11 cellular contexts compared by ENCODE assay signal in the genomic region with DNA sequence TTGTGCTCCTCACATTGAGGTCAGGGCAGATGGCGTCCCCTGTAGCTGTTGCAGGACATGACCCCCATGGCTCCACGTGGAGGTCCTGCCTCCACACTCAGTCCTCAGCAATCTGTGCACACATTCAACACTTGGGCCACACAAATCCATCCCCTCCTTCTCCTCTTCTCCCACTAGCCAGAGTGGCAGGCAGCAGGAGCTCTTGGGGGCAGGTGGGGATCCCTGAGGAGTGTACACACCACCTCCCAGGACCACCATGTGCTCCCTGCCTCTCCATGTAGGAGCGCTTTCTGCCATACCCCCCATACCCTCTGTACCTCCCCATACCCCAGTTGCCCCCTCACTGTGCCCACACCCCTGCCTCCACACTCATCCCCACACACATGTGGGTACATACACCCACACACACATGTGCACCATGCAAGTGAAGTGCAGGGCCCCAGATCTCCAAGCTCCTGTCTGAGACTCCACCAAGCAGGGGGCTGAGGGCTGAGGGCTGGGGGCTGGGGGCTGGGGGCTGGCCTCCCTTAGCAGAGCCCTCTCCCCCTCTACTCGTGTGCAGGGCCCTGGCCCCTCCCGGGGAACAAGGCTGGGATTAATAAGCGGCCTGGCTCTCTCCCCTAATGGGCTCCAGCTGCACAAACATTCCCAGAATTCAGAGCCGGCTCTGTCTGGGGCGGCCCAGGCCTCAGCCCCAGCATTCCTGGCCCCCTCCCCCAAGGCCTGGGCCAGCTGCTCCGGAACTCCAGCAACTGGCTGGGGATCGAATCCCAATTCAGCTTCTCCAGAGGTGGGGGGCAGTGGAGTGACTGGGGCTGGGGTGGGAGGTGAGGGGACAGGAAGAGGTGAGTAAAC. TPM values are rescaled to one million over a fixed set of nuclear protein-coding genes. Genes with fewer than 3 reads are reported as not detected.
DNase-seq lines count a peak whose midpoint lies in the region; TF ChIP-seq lines count a peak whose summit lies in the region.
"Had no signal": no experiment of that assay in that cellular context is flagged by ENCODE, and none has a peak within 500 bp of the region (broad histone marks: within the 10 kb centered on the region; RNA-seq: fewer than 3 reads in every experiment).

No MANE protein-coding gene starts in this region.

- TF ChIP-seq EP300 in suprapubic skin (IDR thresholded peaks at IDR 0.05) = no peak

- peaks cover 11% of the 10 kb centered on the region for H3K27me3 ChIP-seq in suprapubic skin
- H3K27me3 ChIP-seq: right lobe of liver had no signal

- H3K27ac ChIP-seq in HEK293 (ENCODE audit: extremely low read depth, low read depth, low read length) = no peak overlapping the region
- H3K27ac ChIP-seq in SK-N-MC = peak overlapping the region; percentile 85
- no peak overlapping the region for H3K27ac ChIP-seq in suprapubic skin
- H3K27ac ChIP-seq: right lobe of liver had no signal

- no peak for TF ChIP-seq POLR2A in suprapubic skin (IDR thresholded peaks at IDR 0.05)

- 60% methylated on average over 10 of the region's 10 CpGs for WGBS in suprapubic skin

- CTCF ChIA-PET in HEK293 (lab: Yijun Ruan, JAX) = interaction anchor here (1.2 kb wide), 1 partner anchor 13 kb away, joined by 3 read pairs; no protein-coding TSS in a partner anchor

- POLR2A ChIA-PET in HEK293 (lab: Yijun Ruan, JAX) = interaction anchor here (0.6 kb wide), 1 partner anchor 386 kb away, joined by 3 read pairs; no protein-coding TSS in a partner anchor

- H3K36me3 ChIP-seq in HEK293 (ENCODE audit: control insufficient read depth in 2 of 2, insufficient read depth in 1 of 2, low read length in 2 of 2) (no peaks in the 10 kb centered on the region), SK-N-MC (ENCODE audit: insufficient read depth, low read length) (no peaks in the 10 kb centered on the region), suprapubic skin (no peaks in the 10 kb centered on the region)
- H3K36me3 ChIP-seq: right lobe of liver had no signal

- H3K9me3 ChIP-seq in HEK293 (ENCODE audit: control insufficient read depth, insufficient read depth, low read depth, low read length) (no peaks in the 10 kb centered on the region), SK-N-MC (ENCODE audit: low read depth, low read length) (no peaks in the 10 kb centered on the region), suprapubic skin (no peaks in the 10 kb centered on the region)
- H3K9me3 ChIP-seq: right lobe of liver had no signal

- DNase-seq in AG08396 (ENCODE audit: low spot score) = peak; percentile 82
- no peak for DNase-seq in SK-N-MC (ENCODE audit: low read depth, low spot score)
- peak; percentile 77 for DNase-seq in iPS-NIHi11 (ENCODE audit: low spot score)
- DNase-seq in activated CD4-positive, alpha-beta T cell treated with anti-CD3 and anti-CD28 coated beads, Interleukin-2, amount 50 U/mL, for 48 hours = no peak
- no peak for DNase-seq in suprapubic skin (ENCODE audit: low spot score in 2 of 2)
- DNase-seq in SKM-1 (lab: John Stamatoyannopoulos, UW; ENCODE audit: unreplicated experiment) = no peak
- no peak for DNase-seq in activated CD4-positive, CD25-positive, alpha-beta regulatory T cell (lab: John Stamatoyannopoulos, UW)
- DNase-seq: central memory CD4-positive, alpha-beta T cell; KG1; right lobe of liver had no signal

- H3K4me1 ChIP-seq in HEK293 (ENCODE audit: control insufficient read depth, insufficient read depth, low read length) = no peaks in the 10 kb centered on the region; the same call in 1 of the 2 replicates
- no peaks in the 10 kb centered on the region for H3K4me1 ChIP-seq in suprapubic skin
- H3K4me1 ChIP-seq: right lobe of liver had no signal

- peak overlapping the region; percentile 29 for H3K9ac ChIP-seq in SK-N-MC (ENCODE audit: insufficient read length)

- H3K4me3 ChIP-seq in HEK293 (ENCODE audit: low read depth, low read length) (no peak overlapping the region), SK-N-MC (peak overlapping the region; percentile 54), suprapubic skin (no peak overlapping the region)
- H3K4me3 ChIP-seq: right lobe of liver had no signal

- TF ChIP-seq CTCF in HEK293 (tag by site-specific recombination; IDR thresholded peaks at IDR 0.05) (no peak), suprapubic skin (IDR thresholded peaks at IDR 0.05) (no peak)

TF ChIP-seq in HEK293, 187 proteins besides CTCF, POLR2A, EP300 and RAD21:
- TF ChIP-seq ZNF146 (tag by site-specific recombination; IDR thresholded peaks at IDR 0.05) (no peak), HOXD13 (CRISPR knock-in tag; IDR thresholded peaks at IDR 0.05; ENCODE audit: borderline replicate concordance) (no peak), ZNF155 (tag by site-specific recombination; IDR thresholded peaks at IDR 0.05) (no peak), ZNF677 (tag by site-specific recombination; IDR thresholded peaks at IDR 0.05) (no peak), ZFP37 (tag by site-specific recombination; IDR thresholded peaks at IDR 0.05) (no peak), OVOL3 (tag by site-specific recombination; IDR thresholded peaks at IDR 0.05) (no peak), HOXC10 (CRISPR knock-in tag; IDR thresholded peaks at IDR 0.05) (no peak), ZNF426 (tag by site-specific recombination; IDR thresholded peaks at IDR 0.05) (no peak), SALL2 (tag by site-specific recombination; IDR thresholded peaks at IDR 0.05; ENCODE audit: borderline replicate concordance) (no peak), RBAK (tag by site-specific recombination; IDR thresholded peaks at IDR 0.05) (no peak), EGR2 (tag by site-specific recombination; IDR thresholded peaks at IDR 0.05; ENCODE audit: low read depth) (peak; percentile 92), ZNF530 (tag by site-specific recombination; IDR thresholded peaks at IDR 0.05; ENCODE audit: low read depth) (no peak), ZFHX2 (tag by site-specific recombination; conservative IDR thresholded peaks at IDR 0.05) (peak; percentile 97), ZNF239 (tag by site-specific recombination; IDR thresholded peaks at IDR 0.05) (no peak), ZNF19 (tag by site-specific recombination; IDR thresholded peaks at IDR 0.05; ENCODE audit: low read depth) (no peak)
- TF ChIP-seq, protein P1, sequence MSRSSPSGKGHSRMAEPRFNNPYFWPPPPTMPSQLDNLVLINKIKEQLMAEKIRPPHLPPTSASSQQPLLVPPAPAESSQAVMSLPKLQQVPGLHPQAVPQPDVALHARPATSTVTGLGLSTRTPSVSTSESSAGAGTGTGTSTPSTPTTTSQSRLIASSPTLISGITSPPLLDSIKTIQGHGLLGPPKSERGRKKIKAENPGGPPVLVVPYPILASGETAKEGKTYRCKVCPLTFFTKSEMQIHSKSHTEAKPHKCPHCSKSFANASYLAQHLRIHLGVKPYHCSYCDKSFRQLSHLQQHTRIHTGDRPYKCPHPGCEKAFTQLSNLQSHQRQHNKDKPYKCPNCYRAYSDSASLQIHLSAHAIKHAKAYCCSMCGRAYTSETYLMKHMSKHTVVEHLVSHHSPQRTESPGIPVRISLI (tag by site-specific recombination; IDR thresholded peaks at IDR 0.05) = no peak
TF ChIP-seq in HEK293: peak in this region for 2.

RNA-seq across cellular contexts. Expression of a gene that starts 48.2 kb away (rescaled TPM):
- not detected for total RNA-seq in suprapubic skin
- total RNA-seq: right lobe of liver had no signal

RNA-seq across cellular contexts. Expression of a gene that starts 50.8 kb away (rescaled TPM):
- total RNA-seq in suprapubic skin = 1 to 10 TPM in 1 of 4 donors, under 1 TPM in 2, not detected in 1; 0.42 to 2.1 (median 0.65) TPM

Comparison
In these comparisons a context has a peak if more than half of its experiments do, and no peak if none do; other contexts are left out.
1. DNase-seq: peak in AG08396 (single experiment) and iPS-NIHi11 (single experiment); none in SK-N-MC (single experiment), activated CD4-positive, alpha-beta T cell treated with anti-CD3 and anti-CD28 coated beads, Interleukin-2, amount 50 U/mL, for 48 hours (0 of 2), suprapubic skin (0 of 2), SKM-1 (single experiment) and activated CD4-positive, CD25-positive, alpha-beta regulatory T cell (0 of 4).